Comparison of ENCODE assay signal across 8 cellular contexts in the genomic region with DNA sequence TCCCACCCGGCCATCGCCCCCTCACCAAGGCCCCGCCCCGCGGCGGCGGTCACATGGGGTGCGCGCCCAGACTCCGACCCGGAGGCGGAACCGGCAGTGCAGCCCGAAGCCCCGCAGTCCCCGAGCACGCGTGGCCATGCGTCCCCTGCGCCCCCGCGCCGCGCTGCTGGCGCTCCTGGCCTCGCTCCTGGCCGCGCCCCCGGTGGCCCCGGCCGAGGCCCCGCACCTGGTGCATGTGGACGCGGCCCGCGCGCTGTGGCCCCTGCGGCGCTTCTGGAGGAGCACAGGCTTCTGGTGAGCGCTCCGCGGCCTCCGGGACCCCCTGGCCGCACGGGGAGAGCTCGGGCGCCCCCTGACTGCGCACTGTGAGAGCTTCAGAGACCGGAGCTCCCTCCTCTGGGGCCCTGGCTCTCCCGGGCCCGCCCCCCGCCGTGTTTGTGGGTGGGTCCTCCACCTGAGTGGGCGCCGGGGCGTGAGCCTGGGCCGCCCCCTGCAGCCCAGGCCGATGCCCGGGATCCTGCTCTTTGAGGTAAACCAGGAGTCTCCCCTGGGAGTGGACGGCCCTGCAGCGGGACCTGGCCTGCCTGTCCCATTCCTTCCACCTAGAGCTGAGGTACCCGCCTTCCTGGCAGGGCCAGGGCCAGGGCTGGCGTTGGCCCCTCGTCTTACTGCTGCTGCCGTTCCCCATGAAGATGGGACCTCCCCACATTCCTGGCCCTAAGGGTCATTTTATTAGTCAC. TPM values are rescaled to one million over a fixed set of nuclear protein-coding genes. Genes with fewer than 3 reads are reported as not detected.
A peak's percentile ranks its signal among the peaks of the same experiment; 100 is the strongest.
DNase-seq lines count a peak whose midpoint lies in the region; ATAC-seq and TF ChIP-seq lines count a peak whose summit lies in the region.

A gene (plus strand): TSS at position 96 of the 740 bp plus-strand sequence. CDS start 41 bp downstream, at position 137.

- H4K20me1 ChIP-seq in OCI-LY7 (ENCODE audit: insufficient read depth, low read length) = no peaks in the 10 kb centered on the region

- peak; percentile 85 for TF ChIP-seq CTCF in OCI-LY7 (conservative IDR thresholded peaks at IDR 0.05; ENCODE audit: low read length)

- ATAC-seq in GM19025 (IDR thresholded peaks at IDR 0.05; ENCODE audit: low read depth, unreplicated experiment) (peak; percentile 79), HG03342 (IDR thresholded peaks at IDR 0.05; ENCODE audit: unreplicated experiment) (peak; percentile 72), esophagus mucosa (peak; percentile 72)

- intact Hi-C loops in OCI-LY7 (cut with micrococcal nuclease; ENCODE audit: unreplicated experiment) = loop anchor here (1.0 to 5.0 kb wide), 4 partner anchors 54 to 244 kb away; a partner anchor contains a TSS

- no TSS peak for BruUV-seq in OCI-LY7 (replicated peaks; lab: Mats Ljungman, UMichigan)

- peak within 1 kb of the TSS; percentile 66 for H3K4me2 ChIP-seq in OCI-LY7 (ENCODE audit: low read length)

- H3K27ac ChIP-seq in OCI-LY7 (ENCODE audit: low read depth, low read length, poor library complexity, severe bottlenecking) = no peak within 1 kb of the TSS

- peak within 1 kb of the TSS; percentile 67 for H3K4me3 ChIP-seq in OCI-LY7 (ENCODE audit: low read depth, low read length, poor library complexity, severe bottlenecking)

- no peaks in the 10 kb centered on the region for H3K9me2 ChIP-seq in OCI-LY7 (ENCODE audit: insufficient read depth, low read length)

- POLR2A ChIA-PET in OCI-LY7 (lab: Charles Lee) = interaction anchor here (1.0 kb wide), 1 partner anchor 193 kb away, joined by 3 read pairs; no protein-coding TSS in a partner anchor

- no peaks in the 10 kb centered on the region for H3K4me1 ChIP-seq in OCI-LY7 (ENCODE audit: insufficient read depth, low read length, poor library complexity, severe bottlenecking)

- H3K36me3 ChIP-seq in OCI-LY7 (ENCODE audit: insufficient read depth, low read length) = no peaks in the 10 kb centered on the region

- DNase-seq in Ammon's horn (ENCODE audit: low spot score) (peak; percentile 88), OCI-LY7 (ENCODE audit: low spot score) (peak; percentile 90), myocyte (ENCODE audit: low read depth) (peak; percentile 76)
- peak; percentile 88 for DNase-seq in activated T-cell treated with anti-CD3 and anti-CD28 coated beads, Interleukin-2, amount 50 U/mL, for 1 hour
- peak; percentile 80 to 91 for DNase-seq in stimulated activated CD8-positive, alpha-beta memory T cell treated with anti-CD3 and anti-CD28 coated beads, Interleukin-7, amount 100 ng/mL, for 4 hours (ENCODE audit: low read depth in 2 of 2)

- no peaks in the 10 kb centered on the region for H3K79me2 ChIP-seq in OCI-LY7 (ENCODE audit: insufficient read depth, low read depth, low read length)

- H3K9me3 ChIP-seq in OCI-LY7 (ENCODE audit: low read length) = no peaks in the 10 kb centered on the region

- CTCF ChIA-PET in OCI-LY7 (lab: Charles Lee; ENCODE audit: unreplicated experiment) = interaction anchor here (0.6 kb wide), 1 partner anchor 66 kb away, joined by 3 read pairs; no protein-coding TSS in a partner anchor

- peak within 1 kb of the TSS; percentile 78 for H2AFZ ChIP-seq in OCI-LY7 (ENCODE audit: low read length)

RNA-seq across cellular contexts. Expression of the gene that starts here (rescaled TPM):
- total RNA-seq in OCI-LY7 (2014; rRNA removed; shearing (Covaris generic)) = 9.3 and 15.7 TPM in 2 replicates
- total RNA-seq in OCI-LY7 (2022) (10.4 and 12.3 TPM in 2 replicates), esophagus mucosa (8.8 TPM), myocyte (27.6 and 30.9 TPM in 2 replicates)
- polyA plus RNA-seq in myocyte (2012) = 29.2 TPM
